Comparison of ENCODE assay signal across 20 cellular contexts in the genomic region with DNA sequence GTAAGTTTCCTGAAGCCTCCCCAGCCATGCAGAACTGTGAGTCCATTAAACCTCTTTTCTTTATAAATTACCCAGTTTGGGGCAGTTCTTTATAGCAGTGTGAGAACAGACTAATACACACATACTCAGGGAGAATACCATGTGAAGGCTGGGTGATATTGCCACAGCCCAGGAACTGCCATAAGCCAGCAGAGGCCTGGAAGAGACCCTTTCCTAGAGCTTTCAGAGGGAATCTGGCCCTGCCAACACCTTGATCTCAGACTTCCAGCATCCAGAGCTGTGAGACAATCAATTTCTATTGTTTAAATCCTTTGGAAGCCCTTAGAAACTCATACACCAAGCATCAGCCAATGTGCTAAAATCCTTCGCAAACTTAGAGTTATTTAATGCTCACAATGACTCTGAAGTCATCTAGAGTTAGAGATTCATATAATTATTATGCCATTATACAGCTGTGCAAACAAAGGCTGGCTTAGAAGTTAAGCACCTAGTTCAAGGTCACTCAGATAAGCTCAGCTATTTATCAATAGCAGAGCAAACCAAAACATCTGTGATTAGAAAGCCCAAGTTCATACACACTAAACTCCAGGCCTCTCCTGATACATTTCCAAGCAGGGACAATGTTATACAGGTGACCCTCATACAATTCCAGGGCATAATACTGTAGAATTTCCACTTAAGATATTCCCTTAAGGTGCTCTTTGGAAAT.
A peak's percentile ranks its signal among the peaks of the same experiment; 100 is the strongest.
DNase-seq lines count a peak whose midpoint lies in the region; ATAC-seq, FAIRE-seq and TF ChIP-seq lines count a peak whose summit lies in the region.
"Had no signal": no experiment of that assay in that cellular context is flagged by ENCODE, and none has a peak within 500 bp of the region (broad histone marks: within the 10 kb centered on the region; RNA-seq: fewer than 3 reads in every experiment).

No MANE protein-coding gene starts in this region.

- DNase-seq in HuH-7 (ENCODE audit: low spot score) (peak; percentile 16), Panc1 (ENCODE audit: low read depth, low spot score) (no peak), hepatocyte (ENCODE audit: low spot score) (no peak), pancreas (no peak), glutamatergic neuron (no peak)
- DNase-seq: AML-193; Caco-2; CD4-positive, alpha-beta T cell; DND-41; EL; H9; KBM-7 had no signal

- BruUV-seq in Panc1 (replicated peaks; lab: Mats Ljungman, UMichigan), result no TSS peak

- peak overlapping the region; percentile 40 for H3K4me2 ChIP-seq in hepatocyte
- H3K4me2 ChIP-seq: A549 had no signal

- H3K79me2 ChIP-seq in hepatocyte, result peaks cover 17% of the 10 kb centered on the region

- 40% methylated on average over 1 of the region's 1 CpG for WGBS in hepatocyte (ENCODE audit: low lambda C conversion rate, missing lambda C conversion rate)
- 15 to 27% methylated on average over 1 of the region's 1 CpG for WGBS in pancreas, 2 donors

- H3K4me3 ChIP-seq in Panc1 (ENCODE audit: low read depth in 2 of 2, low read length in 2 of 2), result no peak overlapping the region
- H3K4me3 ChIP-seq in hepatocyte, result no peak overlapping the region
- H3K4me3 ChIP-seq in pancreas, result no peak overlapping the region
- H3K4me3 ChIP-seq: A549, GM12878 had no signal

- H3K27me3 ChIP-seq in Panc1 (ENCODE audit: control insufficient read depth, insufficient read depth, low read length) (no peaks in the 10 kb centered on the region), hepatocyte (no peaks in the 10 kb centered on the region), pancreas (no peaks in the 10 kb centered on the region)

- H3K27ac Mint-ChIP-seq in glutamatergic neuron (ENCODE audit: unreplicated experiment), result no peak overlapping the region
- H3K27ac Mint-ChIP-seq: CD4-positive, alpha-beta T cell; H9; IgD-negative memory B cell had no signal

- H3K4me3 Mint-ChIP-seq in glutamatergic neuron (ENCODE audit: unreplicated experiment), result no peak overlapping the region
- H3K4me3 Mint-ChIP-seq: CD4-positive, alpha-beta T cell; H9; IgD-negative memory B cell had no signal

- H3K27me3 Mint-ChIP-seq in glutamatergic neuron (ENCODE audit: unreplicated experiment), result peaks cover 2% of the 10 kb centered on the region

- no peaks in the 10 kb centered on the region for H3K36me3 Mint-ChIP-seq in glutamatergic neuron (ENCODE audit: unreplicated experiment)
- H3K36me3 Mint-ChIP-seq: IgD-negative memory B cell had no signal

- intact Hi-C loops in Panc1 (cut with micrococcal nuclease; ENCODE audit: unreplicated experiment), result no loop called here
- intact Hi-C loops in pancreas (cut with DNase I), result no loop called here

- H2AFZ ChIP-seq in hepatocyte, result no peak overlapping the region

- FAIRE-seq in pancreas (lab: Jason Lieb, UNC), result no peak
- FAIRE-seq: A549, GM12878, H1 had no signal

- H3K9me3 Mint-ChIP-seq in glutamatergic neuron (ENCODE audit: unreplicated experiment), result peaks cover 4% of the 10 kb centered on the region
- H3K9me3 Mint-ChIP-seq: CD4-positive, alpha-beta T cell; H9 had no signal

- in situ Hi-C loops in Panc1 (cut with HindIII; ENCODE audit: low pct_unique_long_range_greater_than_20kb, low sequenced_read_pairs), result no loop called here

- POLR2A ChIA-PET in Panc1 (lab: Charles Lee), result no interaction called here

- H3K4me1 ChIP-seq in Panc1 (ENCODE audit: control insufficient read depth, insufficient read depth, low read length), result no peaks in the 10 kb centered on the region
- peaks cover 12% of the 10 kb centered on the region for H3K4me1 ChIP-seq in hepatocyte (ENCODE audit: insufficient read depth)
- peaks cover 9 to 21% (median 18%) of the 10 kb centered on the region in 3 donors for H3K4me1 ChIP-seq in pancreas
- H3K4me1 ChIP-seq: A549 had no signal

- peaks cover 15% of the 10 kb centered on the region for H3K4me1 Mint-ChIP-seq in glutamatergic neuron (ENCODE audit: low read depth, unreplicated experiment)
- H3K4me1 Mint-ChIP-seq: IgD-negative memory B cell had no signal

- H4K20me1 ChIP-seq in hepatocyte (ENCODE audit: insufficient read depth, poor library complexity, severe bottlenecking), result no peaks in the 10 kb centered on the region

- H3K27ac ChIP-seq in Panc1 (ENCODE audit: low read length) (no peak overlapping the region), hepatocyte (peak overlapping the region; percentile 56), pancreas (peak overlapping the region in 3 of 4 donors; percentile 17 to 63 (median 22))
- H3K27ac ChIP-seq: A549, C4-2B, HL-60 had no signal

- peak; percentile 45; the same call in 1 of the 2 replicates for ATAC-seq in Panc1
- ATAC-seq in pancreas, result peak; percentile 85 to 92 (median 88)
- no peak for ATAC-seq in HG02610 (IDR thresholded peaks at IDR 0.05; ENCODE audit: unreplicated experiment)
- no peak for ATAC-seq in HG02759 (IDR thresholded peaks at IDR 0.05; ENCODE audit: unreplicated experiment)
- ATAC-seq: A549, GM12878 had no signal

- CTCF ChIA-PET in Panc1 (lab: Charles Lee), result no interaction called here

- H3K36me3 ChIP-seq in Panc1 (ENCODE audit: control insufficient read depth, insufficient read depth, low read length) (no peaks in the 10 kb centered on the region), hepatocyte (replicated peaks; ENCODE audit: insufficient read depth, low read depth) (no peaks in the 10 kb centered on the region), pancreas (no peaks in the 10 kb centered on the region)

- H3K9me2 ChIP-seq in hepatocyte (replicated peaks; ENCODE audit: insufficient read depth), result no peaks in the 10 kb centered on the region

- H3K9me3 ChIP-seq in Panc1 (ENCODE audit: control insufficient read depth, insufficient read depth, low read depth, low read length), result no peaks in the 10 kb centered on the region
- no peaks in the 10 kb centered on the region for H3K9me3 ChIP-seq in hepatocyte (ENCODE audit: low read depth)
- H3K9me3 ChIP-seq in pancreas, result no peaks in the 10 kb centered on the region
- H3K9me3 ChIP-seq: A549, Caco-2 had no signal

- TF ChIP-seq CTCF in Panc1 (IDR thresholded peaks at IDR 0.05), result no peak
- no peak for TF ChIP-seq CTCF in hepatocyte (IDR thresholded peaks at IDR 0.05; ENCODE audit: poor library complexity)
- TF ChIP-seq CTCF in pancreas (IDR thresholded peaks at IDR 0.05), result no peak
- no peak for TF ChIP-seq CTCF in glutamatergic neuron (IDR thresholded peaks at IDR 0.05; ENCODE audit: partially characterized antibody, unreplicated experiment)

Comparison
In these comparisons a context has a peak if more than half of its experiments do, and no peak if none do; other contexts are left out.
1. ATAC-seq: peak in Panc1 (single experiment) and pancreas (4 of 4); none in HG02610 (single experiment) and HG02759 (single experiment).